In genomic region chr19:32872391-32872790, GRCh38 we compare ENCODE assay signal across 28 cellular contexts. TPM values are rescaled to one million over a fixed set of nuclear protein-coding genes. Genes with fewer than 3 reads are reported as not detected.
"Had no signal": no experiment of that assay in that cellular context is flagged by ENCODE, and none has a peak within 500 bp of the region (broad histone marks: within the 10 kb centered on the region; RNA-seq: fewer than 3 reads in every experiment).

No MANE protein-coding gene starts in this region.

- H3K9me3 ChIP-seq: colonic mucosa, esophagus squamous epithelium, gastrocnemius medialis, heart right ventricle, left lung, lower lobe of right lung, mucosa of descending colon had no signal

- H3K27ac ChIP-seq: colonic mucosa, epithelial cell of prostate, esophagus squamous epithelium, gastrocnemius medialis, heart right ventricle, left lung, lower lobe of right lung had no signal

- H3K4me3 ChIP-seq: colonic mucosa, esophagus squamous epithelium, gastrocnemius medialis, heart right ventricle, left lung, lower lobe of right lung, mucosa of descending colon had no signal

- H3K4me1 ChIP-seq: colonic mucosa, esophagus squamous epithelium, gastrocnemius medialis, heart right ventricle, left lung, lower lobe of right lung had no signal

- H3K4me1 Mint-ChIP-seq: mesothelial cell of epicardium had no signal

- H3K27ac Mint-ChIP-seq: dendritic cell treated with granulocyte-macrophage colony-stimulating factor and Interleukin-4, amounts not matched to agents 40 ng/mL and 50 ng/mL, for 4 days; effector memory CD8-positive, alpha-beta T cell; endodermal cell; mesothelial cell of epicardium had no signal

- ATAC-seq: effector memory CD8-positive, alpha-beta T cell; esophagus mucosa; gastrocnemius medialis; heart right ventricle; left lung; left ventricle myocardium superior; lower lobe of right lung; mucosa of descending colon had no signal

- H3K27me3 ChIP-seq: colonic mucosa, esophagus squamous epithelium, gastrocnemius medialis, heart right ventricle, left lung had no signal

- H3K4me3 Mint-ChIP-seq: dendritic cell treated with granulocyte-macrophage colony-stimulating factor and Interleukin-4, amounts not matched to agents 40 ng/mL and 50 ng/mL, for 4 days; effector memory CD8-positive, alpha-beta T cell; endodermal cell; mesothelial cell of epicardium had no signal

- H3K36me3 ChIP-seq: colonic mucosa, esophagus squamous epithelium, gastrocnemius medialis, heart right ventricle, left lung, lower lobe of right lung had no signal

- FAIRE-seq: endometrium, islet of Langerhans, kidney had no signal

- H3K36me3 Mint-ChIP-seq: mesothelial cell of epicardium had no signal

- DNase-seq: colonic mucosa; cortex of kidney; effector CD8-positive, alpha-beta T cell; effector memory CD8-positive, alpha-beta T cell; endodermal cell; erythroblast; esophagus squamous epithelium; foreskin fibroblast; foreskin melanocyte; gastrocnemius medialis; glutamatergic neuron; heart right ventricle; hippocampal formation; kidney; kidney glomerular epithelial cell; left lung; left ventricle myocardium superior; lower lobe of right lung; mesenchymal stem cell; mucosa of descending colon had no signal

- H3K9me3 Mint-ChIP-seq: dendritic cell treated with granulocyte-macrophage colony-stimulating factor and Interleukin-4, amounts not matched to agents 40 ng/mL and 50 ng/mL, for 4 days; effector memory CD8-positive, alpha-beta T cell; endodermal cell; mesothelial cell of epicardium had no signal

- H3K27me3 Mint-ChIP-seq: dendritic cell treated with granulocyte-macrophage colony-stimulating factor and Interleukin-4, amounts not matched to agents 40 ng/mL and 50 ng/mL, for 4 days; effector memory CD8-positive, alpha-beta T cell had no signal

RNA-seq across cellular contexts. Expression of gene SLC7A9, which starts 2.8 kb away (rescaled TPM):
- total RNA-seq: glomerular endothelial cell, left ventricle myocardium superior, myocyte had no signal
